8 cellular contexts compared by ENCODE assay signal in genomic region chr14:22871962-22872832, GRCh38. TPM values are rescaled to one million over a fixed set of nuclear protein-coding genes. Genes with fewer than 3 reads are reported as not detected.
A peak's percentile ranks its signal among the peaks of the same experiment; 100 is the strongest.
DNase-seq lines count a peak whose midpoint lies in the region; ATAC-seq and TF ChIP-seq lines count a peak whose summit lies in the region.

No MANE protein-coding gene starts in this region.

- DNase-seq in DMS53 treated with DMSO at 0.1 percent for 48 hours (lab: John Stamatoyannopoulos, UW; ENCODE audit: unreplicated experiment) (peak; percentile 54), SHP77 (lab: John Stamatoyannopoulos, UW) (peak; percentile 80 to 82), glomerular visceral epithelial cell (ENCODE audit: extremely low spot score) (peak; percentile 91), osteocyte (ENCODE audit: extremely low spot score, unreplicated experiment) (peak; percentile 92), thyroid gland (peak; percentile 90 to 92)
- DNase-seq in activated naive CD4-positive, alpha-beta T cell treated with anti-CD3 and anti-CD28 coated beads, Interleukin-2, amount 50 U/mL, for 16 hours = peak; percentile 72

- H3K4me1 Mint-ChIP-seq in osteocyte (ENCODE audit: unreplicated experiment) = peaks cover 17% of the 10 kb centered on the region

- peak; percentile 14 for ATAC-seq in GM21528 (IDR thresholded peaks at IDR 0.05; ENCODE audit: low FRiP score, unreplicated experiment)

- H3K27ac ChIP-seq in KOPT-K1 (ENCODE audit: low read depth, low read length, poor library complexity, severe bottlenecking) (peak overlapping the region; percentile 75), thyroid gland (peak overlapping the region; percentile 96 to 100 (median 97))

- no peaks in the 10 kb centered on the region for H3K27me3 ChIP-seq in thyroid gland

- H3K4me1 ChIP-seq in thyroid gland = peaks cover 14 to 28% of the 10 kb centered on the region in 2 donors

- peak overlapping the region; percentile 83 to 99 (median 91) for H3K4me3 ChIP-seq in thyroid gland (replicated peaks in 1 of 3)

- H3K36me3 ChIP-seq in KOPT-K1 (ENCODE audit: insufficient read depth, low read length) (peaks cover 30% of the 10 kb centered on the region; the same call in 1 of the 2 replicates), thyroid gland (peaks cover 35 to 39% of the 10 kb centered on the region in 2 donors)

- intact Hi-C loops in thyroid gland (cut with DNase I) = no loop called here

- H3K27me3 Mint-ChIP-seq in osteocyte (ENCODE audit: unreplicated experiment) = no peaks in the 10 kb centered on the region

- TF ChIP-seq POLR2A in thyroid gland (IDR thresholded peaks at IDR 0.05) = peak in 1 of 2 donors; percentile 68

- TF ChIP-seq CTCF in osteocyte (IDR thresholded peaks at IDR 0.05) (peak; percentile 92), thyroid gland (IDR thresholded peaks at IDR 0.05) (peak; percentile 91 to 99 (median 95))

- peak overlapping the region; percentile 82 for H3K4me3 Mint-ChIP-seq in osteocyte (ENCODE audit: unreplicated experiment)

- no peaks in the 10 kb centered on the region for H3K9me3 ChIP-seq in KOPT-K1 (ENCODE audit: insufficient read depth, low read length, poor library complexity, severe bottlenecking)
- no peaks in the 10 kb centered on the region for H3K9me3 ChIP-seq in thyroid gland

- H3K27ac Mint-ChIP-seq in osteocyte (ENCODE audit: unreplicated experiment) = peak overlapping the region; percentile 98

- 0 to 1% methylated on average over 14 to 21 of the region's 54 CpGs for WGBS in thyroid gland, 2 donors

- no peaks in the 10 kb centered on the region for H3K9me3 Mint-ChIP-seq in osteocyte (ENCODE audit: unreplicated experiment)

- peaks cover 11% of the 10 kb centered on the region for H3K36me3 Mint-ChIP-seq in osteocyte (ENCODE audit: unreplicated experiment)

RNA-seq across cellular contexts. Expression of gene LRP10, which starts 0.7 kb away (rescaled TPM):
- total RNA-seq in osteocyte (171 and 182 TPM in 2 replicates), thyroid gland (100 to 1,000 TPM; 107 to 143 (median 121) TPM)

RNA-seq across cellular contexts. Expression of gene REM2, which starts 10.8 kb away (rescaled TPM):
- total RNA-seq in osteocyte (0.18 and 0.35 TPM in 2 replicates), thyroid gland (1 to 10 TPM in 1 of 4 donors, under 1 TPM in 2, not detected in 1; 0.54 to 1.2 (median 0.89) TPM)

RNA-seq across cellular contexts. Expression of gene MMP14, which starts 35.8 kb away (rescaled TPM):
- total RNA-seq in osteocyte = 490 and 518 TPM in 2 replicates
- total RNA-seq in thyroid gland = 100 to 1,000 TPM in 1 of 4 donors, 10 to 100 TPM in 3; 59.7 to 119 (median 88.5) TPM

RNA-seq across cellular contexts. Expression of gene MRPL52, which starts 42.5 kb away (rescaled TPM):
- total RNA-seq in osteocyte = 74.3 and 74.7 TPM in 2 replicates
- total RNA-seq in thyroid gland = 100 to 1,000 TPM in 2 of 4 donors, 10 to 100 TPM in 2; 43.7 to 166 (median 76.3) TPM

RNA-seq across cellular contexts. Expression of gene RBM23, which starts 46.8 kb away (rescaled TPM):
- total RNA-seq in osteocyte (89.4 and 93.3 TPM in 2 replicates), thyroid gland (1,000 to 10,000 TPM in 2 of 4 donors, 100 to 1,000 TPM in 2; 157 to 1,409 (median 683) TPM)

Comparison
In these comparisons a context has a peak if more than half of its experiments do, and no peak if none do; other contexts are left out.
1. Peak in every context shown above with its lines: DNase-seq, ATAC-seq, H3K4me3 ChIP-seq and H3K27ac ChIP-seq.